Comparison of ENCODE assay signal across 23 cellular contexts in the genomic region with DNA sequence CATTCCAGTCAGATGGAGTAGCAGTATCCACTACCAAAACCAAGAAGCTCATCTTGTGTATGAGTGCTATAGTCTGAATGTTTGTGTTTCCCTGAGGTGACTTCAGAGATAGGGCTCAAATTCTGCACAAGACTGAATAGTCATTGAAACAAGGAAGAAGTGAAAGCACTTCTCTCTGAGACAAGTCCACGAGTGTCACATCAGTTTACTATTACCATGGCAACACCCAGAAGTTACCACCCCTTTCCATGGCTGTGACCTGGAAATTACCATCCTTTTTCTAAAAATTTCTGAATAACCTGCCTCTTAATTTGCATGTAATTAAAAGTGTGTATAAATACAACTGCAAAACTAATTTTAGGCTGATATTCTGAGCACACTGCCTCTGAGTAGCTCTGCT.
"Had no signal": no experiment of that assay in that cellular context is flagged by ENCODE, and none has a peak within 500 bp of the region (broad histone marks: within the 10 kb centered on the region; RNA-seq: fewer than 3 reads in every experiment).

No MANE protein-coding gene starts in this region.

- DNase-seq: activated B cell treated with CpG ODN at 0.5 μM for 24 hours; activated CD4-positive, alpha-beta memory T cell treated with anti-CD3 and anti-CD28 coated beads for 36 hours; activated CD4-positive, alpha-beta T cell treated with anti-CD3 and anti-CD28 coated beads for 4 hours; activated naive CD4-positive, alpha-beta T cell; activated naive CD8-positive, alpha-beta T cell treated with anti-CD3 and anti-CD28 coated beads, Interleukin-2, amount 10 ng/mL, durations not matched to agents 7 days and 5 days; activated T-cell treated with anti-CD3 and anti-CD28 coated beads for 4 hours; amygdala; caudate nucleus; endodermal cell; left cardiac atrium; sigmoid colon; stimulated activated CD4-positive, alpha-beta T cell treated with anti-CD3 and anti-CD28 coated beads, Interleukin-4, amount 100 ng/mL, for 24 hours; stomach; trophoblast cell had no signal

- H3K36me3 ChIP-seq: neutrophil, sigmoid colon, stomach, vagina had no signal

- H3K27me3 ChIP-seq: hepatocyte, neutrophil, sigmoid colon, stomach, vagina had no signal

- H3K4me2 ChIP-seq: hepatocyte had no signal

- H3K4me3 ChIP-seq: hepatocyte, sigmoid colon, stomach, vagina had no signal

- H3K27me3 Mint-ChIP-seq: activated B cell treated with CpG ODN at 0.5 μM for 24 hours; activated CD4-positive, alpha-beta memory T cell treated with anti-CD3 and anti-CD28 coated beads for 36 hours; activated naive CD8-positive, alpha-beta T cell treated with anti-CD3 and anti-CD28 coated beads, Interleukin-2, amount 10 ng/mL, durations not matched to agents 7 days and 5 days; natural killer cell treated with Interleukin-12 subunit alpha and Interleukin-12 subunit beta and Interleukin-15 and Interleukin-18, amount 100 ng/mL, for 72 hours had no signal

- H2AFZ ChIP-seq: hepatocyte, parathyroid adenoma had no signal

- H3K27ac Mint-ChIP-seq: activated B cell treated with CpG ODN at 0.5 μM for 24 hours; activated CD4-positive, alpha-beta memory T cell treated with anti-CD3 and anti-CD28 coated beads for 36 hours; activated naive CD8-positive, alpha-beta T cell treated with anti-CD3 and anti-CD28 coated beads, Interleukin-2, amount 10 ng/mL, durations not matched to agents 7 days and 5 days; endodermal cell; natural killer cell treated with Interleukin-12 subunit alpha and Interleukin-12 subunit beta and Interleukin-15 and Interleukin-18, amount 100 ng/mL, for 72 hours; stimulated activated effector memory CD8-positive, alpha-beta T cell treated with anti-CD3 and anti-CD28 coated beads, Interleukin-12 subunit alpha, Interleukin-12 subunit beta, amount 100 ng/mL, for 72 hours had no signal

- H3K27ac ChIP-seq: epithelial cell of prostate, hepatocyte, neutrophil, parathyroid adenoma, sigmoid colon, stomach, vagina had no signal

- ATAC-seq: left cardiac atrium; natural killer cell treated with Interleukin-12 subunit alpha and Interleukin-12 subunit beta and Interleukin-15 and Interleukin-18, amount 100 ng/mL, for 72 hours; stimulated activated effector memory CD8-positive, alpha-beta T cell treated with anti-CD3 and anti-CD28 coated beads, Interleukin-12 subunit alpha, Interleukin-12 subunit beta, amount 100 ng/mL, for 72 hours had no signal

- H3K9ac ChIP-seq: parathyroid adenoma had no signal

- H3K4me3 Mint-ChIP-seq: activated B cell treated with CpG ODN at 0.5 μM for 24 hours; activated CD4-positive, alpha-beta memory T cell treated with anti-CD3 and anti-CD28 coated beads for 36 hours; activated naive CD8-positive, alpha-beta T cell treated with anti-CD3 and anti-CD28 coated beads, Interleukin-2, amount 10 ng/mL, durations not matched to agents 7 days and 5 days; endodermal cell; natural killer cell treated with Interleukin-12 subunit alpha and Interleukin-12 subunit beta and Interleukin-15 and Interleukin-18, amount 100 ng/mL, for 72 hours; stimulated activated effector memory CD8-positive, alpha-beta T cell treated with anti-CD3 and anti-CD28 coated beads, Interleukin-12 subunit alpha, Interleukin-12 subunit beta, amount 100 ng/mL, for 72 hours had no signal

- FAIRE-seq: colon, islet of Langerhans had no signal

- H3K9me3 ChIP-seq: neutrophil, vagina had no signal

- H3K79me2 ChIP-seq: hepatocyte, parathyroid adenoma had no signal

- H3K4me1 ChIP-seq: parathyroid adenoma, sigmoid colon, stomach, vagina had no signal

- H3K36me3 Mint-ChIP-seq: activated naive CD8-positive, alpha-beta T cell treated with anti-CD3 and anti-CD28 coated beads, Interleukin-2, amount 10 ng/mL, durations not matched to agents 7 days and 5 days; stimulated activated effector memory CD8-positive, alpha-beta T cell treated with anti-CD3 and anti-CD28 coated beads, Interleukin-12 subunit alpha, Interleukin-12 subunit beta, amount 100 ng/mL, for 72 hours had no signal

- H3K4me1 Mint-ChIP-seq: activated B cell treated with CpG ODN at 0.5 μM for 24 hours; activated naive CD8-positive, alpha-beta T cell treated with anti-CD3 and anti-CD28 coated beads, Interleukin-2, amount 10 ng/mL, durations not matched to agents 7 days and 5 days; endodermal cell; stimulated activated effector memory CD8-positive, alpha-beta T cell treated with anti-CD3 and anti-CD28 coated beads, Interleukin-12 subunit alpha, Interleukin-12 subunit beta, amount 100 ng/mL, for 72 hours had no signal
